8 cellular contexts compared by ENCODE assay signal in the genomic region with DNA sequence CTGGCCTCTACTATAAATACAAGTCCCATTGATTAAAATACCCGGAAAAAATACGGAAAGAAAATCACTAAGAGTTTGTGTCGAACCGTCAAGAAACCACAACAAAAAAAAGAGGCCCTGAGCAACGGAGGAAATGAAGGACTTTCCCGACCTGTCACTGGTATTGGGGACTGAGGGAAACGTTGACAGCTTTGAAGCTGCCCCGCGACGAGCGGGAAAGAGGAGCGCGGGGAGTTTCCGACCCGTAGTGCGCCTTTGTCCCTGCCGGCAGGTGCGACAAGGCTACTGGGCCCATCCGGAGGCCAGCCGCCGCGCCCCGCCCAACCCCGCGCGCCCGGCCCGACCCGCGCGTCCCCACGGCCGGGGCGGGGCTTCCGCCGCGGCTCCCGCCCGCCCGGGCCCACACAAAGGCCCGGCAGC. TPM values are rescaled to one million over a fixed set of nuclear protein-coding genes. Genes with fewer than 3 reads are reported as not detected.
DNase-seq lines count a peak whose midpoint lies in the region; ATAC-seq, FAIRE-seq and TF ChIP-seq lines count a peak whose summit lies in the region.

No MANE protein-coding gene starts in this region.

- no TSS peak for BruUV-seq in MCF 10A (replicated peaks; lab: Mats Ljungman, UMichigan)

- DNase-seq in NCI-H1694 treated with DMSO at 0.1 percent for 48 hours (lab: John Stamatoyannopoulos, UW) (peak; percentile 36), NCI-H1694 (lab: John Stamatoyannopoulos, UW) (no peak), NCI-H2081 treated with DMSO at 0.1 percent for 48 hours (lab: John Stamatoyannopoulos, UW) (peak; percentile 31), UCSD-AML1 (lab: John Stamatoyannopoulos, UW; ENCODE audit: unreplicated experiment) (peak; percentile 85), MCF 10A (ENCODE audit: unreplicated experiment) (peak; percentile 67), small intestine (peak; percentile 84)

- no peaks in the 10 kb centered on the region for H3K9me3 Mint-ChIP-seq in MCF 10A (ENCODE audit: unreplicated experiment)

- H3K27me3 Mint-ChIP-seq in MCF 10A (ENCODE audit: insufficient read depth, unreplicated experiment), result no peaks in the 10 kb centered on the region

- H3K36me3 ChIP-seq in iPS-20b (ENCODE audit: insufficient read depth, low read depth, low read length) (peaks cover 53% of the 10 kb centered on the region), small intestine (ENCODE audit: control insufficient read depth in 2 of 2, insufficient read depth in 2 of 2, low read length in 2 of 2) (peaks cover 11 to 13% of the 10 kb centered on the region in 2 donors)

- no peak for FAIRE-seq in small intestine (lab: Jason Lieb, UNC)

- H3K4me3 ChIP-seq in iPS-20b (ENCODE audit: low read length), result peak overlapping the region; percentile 99
- peak overlapping the region; percentile 66 to 87 for H3K4me3 ChIP-seq in small intestine (ENCODE audit: low read depth in 1 of 2, low read length in 2 of 2)

- peak; percentile 83 for ATAC-seq in HG02970 (IDR thresholded peaks at IDR 0.05; ENCODE audit: low FRiP score, unreplicated experiment)

- POLR2A ChIA-PET in MCF 10A (lab: Yijun Ruan, JAX), result interaction anchor here (0.5 to 7.7 kb wide), 14 partner anchors 12 to 1146 kb away, joined by 3 to 104 read pairs (median 4); a partner anchor contains a TSS

- H3K9me3 ChIP-seq in iPS-20b (ENCODE audit: insufficient read depth, low read depth, low read length), result no peaks in the 10 kb centered on the region
- H3K9me3 ChIP-seq in small intestine (ENCODE audit: control insufficient read depth, low read depth), result no peaks in the 10 kb centered on the region

- peaks cover 55% of the 10 kb centered on the region for H3K36me3 Mint-ChIP-seq in MCF 10A (ENCODE audit: insufficient read depth, unreplicated experiment)

- CTCF ChIA-PET in MCF 10A (lab: Yijun Ruan, JAX), result interaction anchor here (0.7 to 1.0 kb wide), 2 partner anchors 17 to 257 kb away, joined by 3 read pairs; no protein-coding TSS in a partner anchor

- peak overlapping the region; percentile 99 for H3K27ac Mint-ChIP-seq in MCF 10A (ENCODE audit: low read depth, unreplicated experiment)

- no peaks in the 10 kb centered on the region for H3K27me3 ChIP-seq in iPS-20b (ENCODE audit: insufficient read depth, low read length)
- no peaks in the 10 kb centered on the region for H3K27me3 ChIP-seq in small intestine (ENCODE audit: control insufficient read depth in 2 of 2, insufficient read depth in 2 of 2, low read length in 2 of 2)

- intact Hi-C loops in MCF 10A (cut with micrococcal nuclease), result loop anchor here (2.0 kb wide), 1 partner anchor 14 kb away; no protein-coding TSS in a partner anchor

- peaks cover 31% of the 10 kb centered on the region for H3K4me1 Mint-ChIP-seq in MCF 10A (ENCODE audit: insufficient read depth, unreplicated experiment)

- peaks cover 9% of the 10 kb centered on the region for H3K4me1 ChIP-seq in iPS-20b (ENCODE audit: insufficient read depth, low read length)
- peaks cover 2% of the 10 kb centered on the region in 2 donors for H3K4me1 ChIP-seq in small intestine (ENCODE audit: control insufficient read depth in 2 of 2, insufficient read depth in 1 of 2, low read depth in 1 of 2, low read length in 1 of 2)

- peak overlapping the region; percentile 99 for H3K4me3 Mint-ChIP-seq in MCF 10A (ENCODE audit: unreplicated experiment)

- H3K27ac ChIP-seq in iPS-20b (ENCODE audit: low read length), result no peak overlapping the region
- H3K27ac ChIP-seq in small intestine (ENCODE audit: low read depth in 1 of 2, low read length in 1 of 2), result peak overlapping the region; percentile 98 to 99

- TF ChIP-seq CTCF in MCF 10A (IDR thresholded peaks at IDR 0.05; ENCODE audit: unreplicated experiment), result no peak

- peak overlapping the region; percentile 99; the same call in 1 of the 2 replicates for H3K9ac ChIP-seq in iPS-20b (ENCODE audit: low read depth, low read length)

- WGBS in small intestine, 3 donors, result 0 to 1% (median 0%) methylated on average over 14 to 41 of the region's 41 CpGs

RNA-seq across cellular contexts. Expression of a gene that starts 0.4 kb away (rescaled TPM):
- 49.3 and 56.9 TPM in 2 replicates for total RNA-seq in MCF 10A (2022)
- 10 to 100 TPM in 1 of 3 donors, 1 to 10 TPM in 2; 6.7 to 17.7 (median 7.0) TPM for polyA plus RNA-seq in small intestine

RNA-seq across cellular contexts. Expression of a gene that starts 0.5 kb away (rescaled TPM):
- total RNA-seq in MCF 10A (2022), result 163 and 200 TPM in 2 replicates
- polyA plus RNA-seq in small intestine, result 10 to 100 TPM; 25.3 to 80.5 (median 30.0) TPM

RNA-seq across cellular contexts. Expression of a gene that starts 20.3 kb away (rescaled TPM):
- total RNA-seq in MCF 10A (2022), result 42.2 and 48.1 TPM in 2 replicates
- polyA plus RNA-seq in small intestine, result 10 to 100 TPM; 13.0 to 33.3 (median 19.2) TPM

RNA-seq across cellular contexts. Expression of a gene that starts 20.6 kb away (rescaled TPM):
- total RNA-seq in MCF 10A (2022), result 135 and 172 TPM in 2 replicates
- 100 to 1,000 TPM in 2 of 3 donors, 10 to 100 TPM in 1; 90.6 to 215 (median 130) TPM for polyA plus RNA-seq in small intestine
